In the genomic region with DNA sequence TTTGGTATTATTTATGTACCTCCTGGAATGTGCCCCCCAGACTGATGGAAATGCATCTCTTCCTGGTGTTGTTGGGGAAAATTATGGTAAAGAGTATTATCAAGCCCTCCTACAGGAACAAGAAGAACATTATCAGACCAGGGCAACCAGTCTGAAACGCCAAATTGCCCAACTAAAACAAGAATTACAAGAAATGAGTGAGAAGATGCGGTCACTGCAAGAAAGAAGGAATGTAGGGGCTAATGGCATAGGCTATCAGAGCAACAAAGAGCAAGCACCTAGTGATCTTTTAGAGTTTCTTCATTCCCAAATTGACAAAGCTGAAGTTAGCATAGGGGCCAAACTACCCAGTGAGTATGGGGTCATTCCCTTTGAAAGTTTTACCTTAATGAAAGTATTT, we compare ENCODE assay signal across 15 cellular contexts.
"Had no signal": no experiment of that assay in that cellular context is flagged by ENCODE, and none has a peak within 500 bp of the region (broad histone marks: within the 10 kb centered on the region; RNA-seq: fewer than 3 reads in every experiment).

No MANE protein-coding gene starts in this region.

- DNase-seq: cerebellar nuclear complex; erythroblast; foreskin keratinocyte; left colon; left ventricle myocardium superior; mucosa of descending colon; posterior cingulate gyrus; stimulated activated CD4-positive, alpha-beta T cell treated with anti-CD3 and anti-CD28 coated beads, Interleukin-2, amount 100 ng/mL, for 24 hours; stimulated activated CD4-positive, alpha-beta T cell treated with anti-CD3 and anti-CD28 coated beads, Interleukin-4, amount 100 ng/mL, for 4 hours; stimulated activated naive B cell treated with anti-CD40 and anti-IgM and Interleukin-4, amounts not matched to agents 10 μg/mL and 1 μg/mL and 100 μg/mL, for 72 hours; stimulated activated naive CD8-positive, alpha-beta T cell treated with anti-CD3 and anti-CD28 coated beads, Interleukin-15, amount 100 ng/mL, for 72 hours; testis had no signal

- ATAC-seq: foreskin keratinocyte; left colon; left ventricle myocardium superior; mucosa of descending colon; sciatic nerve; stimulated activated naive B cell treated with anti-CD40 and anti-IgM and Interleukin-4, amounts not matched to agents 10 μg/mL and 1 μg/mL and 100 μg/mL, for 72 hours; stimulated activated naive CD8-positive, alpha-beta T cell treated with anti-CD3 and anti-CD28 coated beads, Interleukin-15, amount 100 ng/mL, for 72 hours had no signal

- H3K27ac Mint-ChIP-seq: dendritic cell treated with granulocyte-macrophage colony-stimulating factor and Interleukin-4, amounts not matched to agents 40 ng/mL and 50 ng/mL, for 4 days; stimulated activated naive B cell treated with anti-CD40 and anti-IgM and Interleukin-4, amounts not matched to agents 10 μg/mL and 1 μg/mL and 100 μg/mL, for 72 hours; stimulated activated naive CD8-positive, alpha-beta T cell treated with anti-CD3 and anti-CD28 coated beads, Interleukin-15, amount 100 ng/mL, for 72 hours had no signal

- H3K36me3 ChIP-seq: tibial nerve had no signal

- H3K4me3 Mint-ChIP-seq: dendritic cell treated with granulocyte-macrophage colony-stimulating factor and Interleukin-4, amounts not matched to agents 40 ng/mL and 50 ng/mL, for 4 days; stimulated activated naive B cell treated with anti-CD40 and anti-IgM and Interleukin-4, amounts not matched to agents 10 μg/mL and 1 μg/mL and 100 μg/mL, for 72 hours; stimulated activated naive CD8-positive, alpha-beta T cell treated with anti-CD3 and anti-CD28 coated beads, Interleukin-15, amount 100 ng/mL, for 72 hours had no signal

- H3K9me3 Mint-ChIP-seq: dendritic cell treated with granulocyte-macrophage colony-stimulating factor and Interleukin-4, amounts not matched to agents 40 ng/mL and 50 ng/mL, for 4 days; stimulated activated naive B cell treated with anti-CD40 and anti-IgM and Interleukin-4, amounts not matched to agents 10 μg/mL and 1 μg/mL and 100 μg/mL, for 72 hours; stimulated activated naive CD8-positive, alpha-beta T cell treated with anti-CD3 and anti-CD28 coated beads, Interleukin-15, amount 100 ng/mL, for 72 hours had no signal

- H3K27ac ChIP-seq: foreskin keratinocyte, testis, tibial nerve had no signal

- H3K9me3 ChIP-seq: mucosa of descending colon, testis, tibial nerve had no signal

- H3K4me3 ChIP-seq: mucosa of descending colon, testis, tibial nerve had no signal

- H3K27me3 Mint-ChIP-seq: dendritic cell treated with granulocyte-macrophage colony-stimulating factor and Interleukin-4, amounts not matched to agents 40 ng/mL and 50 ng/mL, for 4 days; stimulated activated naive B cell treated with anti-CD40 and anti-IgM and Interleukin-4, amounts not matched to agents 10 μg/mL and 1 μg/mL and 100 μg/mL, for 72 hours; stimulated activated naive CD8-positive, alpha-beta T cell treated with anti-CD3 and anti-CD28 coated beads, Interleukin-15, amount 100 ng/mL, for 72 hours had no signal

- H3K27me3 ChIP-seq: foreskin keratinocyte, testis, tibial nerve had no signal
